8 cellular contexts compared by ENCODE assay signal in the genomic region with DNA sequence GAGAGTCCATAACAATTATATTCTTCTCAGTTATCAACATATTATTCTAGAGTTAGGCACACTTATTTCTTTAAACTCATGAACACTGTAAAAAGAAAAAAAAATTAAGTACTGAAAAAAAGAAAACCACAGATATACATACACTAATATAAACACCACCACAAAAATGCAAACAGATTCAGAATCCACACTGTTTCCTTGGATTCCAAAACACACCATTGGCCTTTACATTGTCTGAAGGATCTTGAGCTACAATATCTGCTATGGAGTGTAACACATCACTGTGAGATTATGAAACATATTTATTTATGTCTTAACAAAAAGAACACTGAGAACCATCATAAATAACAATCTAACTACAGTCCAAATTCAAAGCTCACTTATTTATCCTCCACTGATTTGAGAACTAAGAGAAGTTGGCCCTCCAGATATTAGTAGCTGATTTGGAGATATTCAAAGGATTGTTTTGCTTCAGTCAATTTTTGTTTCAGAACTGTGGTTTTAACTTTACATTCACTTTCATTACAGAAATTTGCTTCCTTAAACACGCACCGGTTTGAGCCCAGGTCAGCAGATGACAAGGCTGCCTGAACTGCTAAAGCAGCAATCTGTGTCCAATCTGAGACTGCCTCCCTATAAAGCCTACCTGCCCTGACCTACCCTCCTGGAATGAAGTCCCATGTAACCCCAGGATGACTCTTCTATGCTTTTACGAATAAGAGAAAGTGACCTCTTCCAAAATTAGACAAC. TPM values are rescaled to one million over a fixed set of nuclear protein-coding genes. Genes with fewer than 3 reads are reported as not detected.
DNase-seq lines count a peak whose midpoint lies in the region; ATAC-seq and TF ChIP-seq lines count a peak whose summit lies in the region.

No MANE protein-coding gene starts in this region.

- no peaks in the 10 kb centered on the region for H3K36me3 Mint-ChIP-seq in naive thymus-derived CD8-positive, alpha-beta T cell

- H3K36me3 ChIP-seq in osteoblast (ENCODE audit: insufficient read depth, low read length), result no peaks in the 10 kb centered on the region

- peak overlapping the region in 9 of 10 donors; percentile 58 to 95 (median 81) for H3K27ac Mint-ChIP-seq in naive thymus-derived CD8-positive, alpha-beta T cell

- H3K4me2 ChIP-seq in osteoblast (ENCODE audit: insufficient read depth, low read length), result no peak overlapping the region

- H3K27ac ChIP-seq in 22Rv1 (peak overlapping the region; percentile 62), osteoblast (ENCODE audit: low read depth, low read length) (no peak overlapping the region)

- POLR2A ChIA-PET in naive thymus-derived CD8-positive, alpha-beta T cell (lab: Charles Lee), result no interaction called here

- no peak overlapping the region for H2AFZ ChIP-seq in osteoblast (ENCODE audit: low read length)

- peak overlapping the region; percentile 79 to 97 (median 90) for H3K4me3 Mint-ChIP-seq in naive thymus-derived CD8-positive, alpha-beta T cell

- no peaks in the 10 kb centered on the region for H3K9me3 ChIP-seq in osteoblast (ENCODE audit: low read depth, low read length)

- TF ChIP-seq CTCF in 22Rv1 (IDR thresholded peaks at IDR 0.05), result no peak
- no peak for TF ChIP-seq CTCF in osteoblast (IDR thresholded peaks at IDR 0.05; ENCODE audit: extremely low read depth, low read depth, low read length)

- peaks cover 70% of the 10 kb centered on the region for H3K27me3 ChIP-seq in osteoblast (ENCODE audit: insufficient read depth, low read length)

- H3K27me3 Mint-ChIP-seq in naive thymus-derived CD8-positive, alpha-beta T cell, result peaks cover 0 to 19% (median 9%) of the 10 kb centered on the region in 5 donors

- peaks cover 4% of the 10 kb centered on the region for H3K4me1 ChIP-seq in osteoblast (ENCODE audit: insufficient read depth, low read length)

- H3K9me3 Mint-ChIP-seq in naive thymus-derived CD8-positive, alpha-beta T cell, result no peaks in the 10 kb centered on the region

- ATAC-seq in GM19328 (IDR thresholded peaks at IDR 0.05; ENCODE audit: unreplicated experiment) (peak; percentile 68), HG03175 (IDR thresholded peaks at IDR 0.05; ENCODE audit: unreplicated experiment) (peak; percentile 80)
- no peak for ATAC-seq in naive thymus-derived CD8-positive, alpha-beta T cell

- H4K20me1 ChIP-seq in osteoblast (ENCODE audit: insufficient read depth, low read length), result no peaks in the 10 kb centered on the region

- H3K79me2 ChIP-seq in osteoblast (ENCODE audit: insufficient read depth, low read length), result no peaks in the 10 kb centered on the region

- no peak overlapping the region for H3K4me3 ChIP-seq in osteoblast (ENCODE audit: insufficient read depth, low read length)

- DNase-seq in activated T-helper 9 cell treated with anti-CD3 and anti-CD28 coated beads, Interleukin-2, amount 50 U/mL, for 16 hours (ENCODE audit: low read depth), result peak; percentile 9
- DNase-seq in naive thymus-derived CD8-positive, alpha-beta T cell, result peak in 3 of 10 donors; percentile 8 to 38 (median 27)
- DNase-seq in DMS79 treated with DMSO at 0.1 percent for 48 hours (lab: John Stamatoyannopoulos, UW) (no peak), osteoblast (ENCODE audit: insufficient read length, low spot score, missing footprints) (no peak), D341Med (ENCODE audit: low spot score) (no peak)

- peaks cover 20 to 52% (median 40%) of the 10 kb centered on the region in 4 donors for H3K4me1 Mint-ChIP-seq in naive thymus-derived CD8-positive, alpha-beta T cell

RNA-seq across cellular contexts. Expression of gene CDK1, which starts 47.0 kb away (rescaled TPM):
- total RNA-seq in naive thymus-derived CD8-positive, alpha-beta T cell, result under 1 TPM; 0.22 to 0.73 TPM
- polyA plus RNA-seq in naive thymus-derived CD8-positive, alpha-beta T cell, result under 1 TPM in 2 of 3 donors, not detected in 1; 0.31 to 0.56 TPM
- 5.8 and 6.5 TPM in 2 replicates for total RNA-seq in osteoblast

Comparison
In these comparisons a context has a peak if more than half of its experiments do, and no peak if none do; other contexts are left out.
1. ATAC-seq: peak in GM19328 (single experiment) and HG03175 (single experiment); none in naive thymus-derived CD8-positive, alpha-beta T cell (0 of 2).